In genomic region chr11:10293423-10294288, GRCh38 we compare ENCODE assay signal across 1 cellular context.
TF ChIP-seq lines count a peak whose summit lies in the region.

Gene SBF2, minus strand, starts transcription at chr11:10294219. Its CDS starts 150 bp downstream, at chr11:10294069.

TF ChIP-seq in HepG2, 621 proteins besides CTCF, POLR2A, EP300 and RAD21 (continued from another document and continues in another):
- TF ChIP-seq, protein P1, sequence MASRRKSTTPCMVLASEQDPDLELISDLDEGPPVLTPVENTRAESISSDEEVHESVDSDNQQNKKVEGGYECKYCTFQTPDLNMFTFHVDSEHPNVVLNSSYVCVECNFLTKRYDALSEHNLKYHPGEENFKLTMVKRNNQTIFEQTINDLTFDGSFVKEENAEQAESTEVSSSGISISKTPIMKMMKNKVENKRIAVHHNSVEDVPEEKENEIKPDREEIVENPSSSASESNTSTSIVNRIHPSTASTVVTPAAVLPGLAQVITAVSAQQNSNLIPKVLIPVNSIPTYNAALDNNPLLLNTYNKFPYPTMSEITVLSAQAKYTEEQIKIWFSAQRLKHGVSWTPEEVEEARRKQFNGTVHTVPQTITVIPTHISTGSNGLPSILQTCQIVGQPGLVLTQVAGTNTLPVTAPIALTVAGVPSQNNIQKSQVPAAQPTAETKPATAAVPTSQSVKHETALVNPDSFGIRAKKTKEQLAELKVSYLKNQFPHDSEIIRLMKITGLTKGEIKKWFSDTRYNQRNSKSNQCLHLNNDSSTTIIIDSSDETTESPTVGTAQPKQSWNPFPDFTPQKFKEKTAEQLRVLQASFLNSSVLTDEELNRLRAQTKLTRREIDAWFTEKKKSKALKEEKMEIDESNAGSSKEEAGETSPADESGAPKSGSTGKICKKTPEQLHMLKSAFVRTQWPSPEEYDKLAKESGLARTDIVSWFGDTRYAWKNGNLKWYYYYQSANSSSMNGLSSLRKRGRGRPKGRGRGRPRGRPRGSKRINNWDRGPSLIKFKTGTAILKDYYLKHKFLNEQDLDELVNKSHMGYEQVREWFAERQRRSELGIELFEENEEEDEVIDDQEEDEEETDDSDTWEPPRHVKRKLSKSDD (CRISPR knock-in tag; IDR thresholded peaks at IDR 0.05; ENCODE audit: low read depth) = no peak
- TF ChIP-seq ADNP (CRISPR knock-in tag; IDR thresholded peaks at IDR 0.05) (0 out of 2 replicates have a peak, but pooled peaks have one; percentile 23), ZNF574 (CRISPR knock-in tag; IDR thresholded peaks at IDR 0.05) (peak; percentile 31; the same call in 1 of the 2 replicates), UBTF (CRISPR knock-in tag; IDR thresholded peaks at IDR 0.05) (peak; percentile 89; the same call in 1 of the 2 replicates), RBM22 (optimal IDR thresholded peaks at IDR 0.05; ENCODE audit: low read length) (no peak), ZNF343 (CRISPR knock-in tag; IDR thresholded peaks at IDR 0.05) (no peak), STAG1 (CRISPR knock-in tag; IDR thresholded peaks at IDR 0.05) (0 out of 2 replicates have a peak, but pooled peaks have one; percentile 6), MYNN (CRISPR knock-in tag; IDR thresholded peaks at IDR 0.05; ENCODE audit: low read depth) (no peak), MAX (IDR thresholded peaks at IDR 0.05) (no peak; the same call in none of the 2 replicates), ZNF839 (CRISPR knock-in tag; IDR thresholded peaks at IDR 0.05; ENCODE audit: borderline replicate concordance) (no peak), BCLAF1 (IDR thresholded peaks at IDR 0.05) (no peak), CREB1 (IDR thresholded peaks at IDR 0.05) (peak; percentile 53; the same call in 1 of the 2 replicates), CREB1 (CRISPR knock-in tag; IDR thresholded peaks at IDR 0.05) (no peak), ZNF430 (CRISPR knock-in tag; IDR thresholded peaks at IDR 0.05) (0 out of 2 replicates have a peak, but pooled peaks have one; percentile 19), ARNTL (CRISPR knock-in tag; IDR thresholded peaks at IDR 0.05) (no peak), FLYWCH1 (CRISPR knock-in tag; IDR thresholded peaks at IDR 0.05) (no peak), TIGD3 (CRISPR knock-in tag; IDR thresholded peaks at IDR 0.05; ENCODE audit: borderline replicate concordance) (no peak), ZNF256 (CRISPR knock-in tag; conservative IDR thresholded peaks at IDR 0.05) (no peak), HNRNPLL (IDR thresholded peaks at IDR 0.05; ENCODE audit: low read depth, low read length, poor library complexity, severe bottlenecking) (peak; percentile 40), PHF21A (CRISPR knock-in tag; IDR thresholded peaks at IDR 0.05) (peak; percentile 40; the same call in 1 of the 2 replicates), ZNF841 (CRISPR knock-in tag; IDR thresholded peaks at IDR 0.05; ENCODE audit: borderline replicate concordance) (no peak), SALL1 (CRISPR knock-in tag; IDR thresholded peaks at IDR 0.05) (no peak; the same call in 1 of the 2 replicates), MXI1 (IDR thresholded peaks at IDR 0.05; ENCODE audit: borderline replicate concordance, low read depth, low read length) (no peak; the same call in 2 of the 3 replicates), ZBTB7A (CRISPR knock-in tag; IDR thresholded peaks at IDR 0.05) (peak; percentile 81; the same call in 1 of the 2 replicates), JUN (CRISPR knock-in tag; IDR thresholded peaks at IDR 0.05) (no peak), RELA (CRISPR knock-in tag; IDR thresholded peaks at IDR 0.05) (0 out of 2 replicates have a peak, but pooled peaks have one; percentile 26), ZSCAN20 (CRISPR knock-in tag; IDR thresholded peaks at IDR 0.05; ENCODE audit: borderline replicate concordance) (peak; percentile 48; the same call in 1 of the 2 replicates), ZNF713 (CRISPR knock-in tag; IDR thresholded peaks at IDR 0.05) (no peak), ZNF782 (CRISPR knock-in tag; IDR thresholded peaks at IDR 0.05; ENCODE audit: borderline replicate concordance) (peak; percentile 83; the same call in 1 of the 2 replicates), KLF12 (CRISPR knock-in tag; IDR thresholded peaks at IDR 0.05; ENCODE audit: borderline replicate concordance) (peak; percentile 33; the same call in 1 of the 2 replicates), STAT5B (CRISPR knock-in tag; IDR thresholded peaks at IDR 0.05) (no peak), MYC (CRISPR knock-in tag; IDR thresholded peaks at IDR 0.05; ENCODE audit: borderline replicate concordance) (peak; percentile 52; the same call in 1 of the 2 replicates), ZNF703 (CRISPR knock-in tag; IDR thresholded peaks at IDR 0.05; ENCODE audit: borderline replicate concordance) (no peak), MAFK (conservative IDR thresholded peaks at IDR 0.05 in 1 of 2, IDR thresholded peaks at IDR 0.05 in 1 of 2; ENCODE audit: low read length in 2 of 2) (no peak), TP53 (CRISPR knock-in tag; conservative IDR thresholded peaks at IDR 0.05) (no peak), SPEN (CRISPR knock-in tag; IDR thresholded peaks at IDR 0.05; ENCODE audit: low read depth) (no peak; the same call in none of the 2 replicates), RAD51 (IDR thresholded peaks at IDR 0.05; ENCODE audit: borderline replicate concordance) (no peak), FOXM1 (CRISPR knock-in tag; IDR thresholded peaks at IDR 0.05) (no peak), ZNF432 (CRISPR knock-in tag; IDR thresholded peaks at IDR 0.05; ENCODE audit: borderline replicate concordance) (no peak)
- TF ChIP-seq, protein P2, sequence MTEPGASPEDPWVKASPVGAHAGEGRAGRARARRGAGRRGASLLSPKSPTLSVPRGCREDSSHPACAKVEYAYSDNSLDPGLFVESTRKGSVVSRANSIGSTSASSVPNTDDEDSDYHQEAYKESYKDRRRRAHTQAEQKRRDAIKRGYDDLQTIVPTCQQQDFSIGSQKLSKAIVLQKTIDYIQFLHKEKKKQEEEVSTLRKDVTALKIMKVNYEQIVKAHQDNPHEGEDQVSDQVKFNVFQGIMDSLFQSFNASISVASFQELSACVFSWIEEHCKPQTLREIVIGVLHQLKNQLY (CRISPR knock-in tag; IDR thresholded peaks at IDR 0.05) = no peak
- TF ChIP-seq, protein P3, sequence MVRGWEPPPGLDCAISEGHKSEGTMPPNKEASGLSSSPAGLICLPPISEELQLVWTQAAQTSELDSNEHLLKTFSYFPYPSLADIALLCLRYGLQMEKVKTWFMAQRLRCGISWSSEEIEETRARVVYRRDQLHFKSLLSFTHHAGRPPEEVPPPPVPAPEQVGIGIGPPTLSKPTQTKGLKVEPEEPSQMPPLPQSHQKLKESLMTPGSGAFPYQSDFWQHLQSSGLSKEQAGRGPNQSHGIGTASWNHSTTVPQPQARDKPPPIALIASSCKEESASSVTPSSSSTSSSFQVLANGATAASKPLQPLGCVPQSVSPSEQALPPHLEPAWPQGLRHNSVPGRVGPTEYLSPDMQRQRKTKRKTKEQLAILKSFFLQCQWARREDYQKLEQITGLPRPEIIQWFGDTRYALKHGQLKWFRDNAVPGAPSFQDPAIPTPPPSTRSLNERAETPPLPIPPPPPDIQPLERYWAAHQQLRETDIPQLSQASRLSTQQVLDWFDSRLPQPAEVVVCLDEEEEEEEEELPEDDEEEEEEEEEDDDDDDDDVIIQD (CRISPR knock-in tag; IDR thresholded peaks at IDR 0.05; ENCODE audit: low read depth) = 0 out of 2 replicates have a peak, but pooled peaks have one; percentile 12
- TF ChIP-seq, protein P4, sequence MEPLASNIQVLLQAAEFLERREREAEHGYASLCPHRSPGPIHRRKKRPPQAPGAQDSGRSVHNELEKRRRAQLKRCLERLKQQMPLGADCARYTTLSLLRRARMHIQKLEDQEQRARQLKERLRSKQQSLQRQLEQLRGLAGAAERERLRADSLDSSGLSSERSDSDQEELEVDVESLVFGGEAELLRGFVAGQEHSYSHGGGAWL (CRISPR knock-in tag; IDR thresholded peaks at IDR 0.05) = 0 out of 2 replicates have a peak, but pooled peaks have one; percentile 52
- TF ChIP-seq, protein P5, sequence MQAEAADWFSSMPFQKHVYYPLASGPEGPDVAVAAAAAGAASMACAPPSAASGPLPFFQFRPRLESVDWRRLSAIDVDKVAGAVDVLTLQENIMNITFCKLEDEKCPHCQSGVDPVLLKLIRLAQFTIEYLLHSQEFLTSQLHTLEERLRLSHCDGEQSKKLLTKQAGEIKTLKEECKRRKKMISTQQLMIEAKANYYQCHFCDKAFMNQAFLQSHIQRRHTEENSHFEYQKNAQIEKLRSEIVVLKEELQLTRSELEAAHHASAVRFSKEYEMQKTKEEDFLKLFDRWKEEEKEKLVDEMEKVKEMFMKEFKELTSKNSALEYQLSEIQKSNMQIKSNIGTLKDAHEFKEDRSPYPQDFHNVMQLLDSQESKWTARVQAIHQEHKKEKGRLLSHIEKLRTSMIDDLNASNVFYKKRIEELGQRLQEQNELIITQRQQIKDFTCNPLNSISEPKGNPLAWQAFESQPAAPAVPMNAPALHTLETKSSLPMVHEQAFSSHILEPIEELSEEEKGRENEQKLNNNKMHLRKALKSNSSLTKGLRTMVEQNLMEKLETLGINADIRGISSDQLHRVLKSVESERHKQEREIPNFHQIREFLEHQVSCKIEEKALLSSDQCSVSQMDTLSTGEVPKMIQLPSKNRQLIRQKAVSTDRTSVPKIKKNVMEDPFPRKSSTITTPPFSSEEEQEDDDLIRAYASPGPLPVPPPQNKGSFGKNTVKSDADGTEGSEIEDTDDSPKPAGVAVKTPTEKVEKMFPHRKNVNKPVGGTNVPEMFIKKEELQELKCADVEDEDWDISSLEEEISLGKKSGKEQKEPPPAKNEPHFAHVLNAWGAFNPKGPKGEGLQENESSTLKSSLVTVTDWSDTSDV (CRISPR knock-in tag; IDR thresholded peaks at IDR 0.05) = no peak; the same call in 1 of the 2 replicates
